16 cellular contexts compared by ENCODE assay signal in genomic region chr5:159174511-159175168, GRCh38. TPM values are rescaled to one million over a fixed set of nuclear protein-coding genes. Genes with fewer than 3 reads are reported as not detected.
DNase-seq lines count a peak whose midpoint lies in the region; ATAC-seq and TF ChIP-seq lines count a peak whose summit lies in the region.
"Had no signal": no experiment of that assay in that cellular context is flagged by ENCODE, and none has a peak within 500 bp of the region (broad histone marks: within the 10 kb centered on the region; RNA-seq: fewer than 3 reads in every experiment).

No MANE protein-coding gene starts in this region.

- no peaks in the 10 kb centered on the region for H3K4me1 ChIP-seq in mesenchymal stem cell (ENCODE audit: control insufficient read depth, insufficient read depth, low read depth, low read length)

- no peaks in the 10 kb centered on the region for H3K27me3 Mint-ChIP-seq in endothelial cell (ENCODE audit: unreplicated experiment)
- H3K27me3 Mint-ChIP-seq: CD8-positive, alpha-beta memory T cell; dendritic cell treated with granulocyte-macrophage colony-stimulating factor and Interleukin-4, amounts not matched to agents 40 ng/mL and 50 ng/mL, for 4 days had no signal

- H3K9me3 Mint-ChIP-seq in endothelial cell (ENCODE audit: unreplicated experiment) = no peaks in the 10 kb centered on the region
- H3K9me3 Mint-ChIP-seq: CD8-positive, alpha-beta memory T cell; dendritic cell treated with granulocyte-macrophage colony-stimulating factor and Interleukin-4, amounts not matched to agents 40 ng/mL and 50 ng/mL, for 4 days; stimulated activated effector memory CD8-positive, alpha-beta T cell treated with anti-CD3 and anti-CD28 coated beads, Interleukin-12 subunit alpha, Interleukin-12 subunit beta, amount 100 ng/mL, for 72 hours had no signal

- H2BK5ac ChIP-seq in mesenchymal stem cell (ENCODE audit: low read depth, low read length, poor library complexity, severe bottlenecking) = no peak overlapping the region

- no peak overlapping the region for H3K4me3 Mint-ChIP-seq in endothelial cell (ENCODE audit: unreplicated experiment)
- H3K4me3 Mint-ChIP-seq: dendritic cell treated with granulocyte-macrophage colony-stimulating factor and Interleukin-4, amounts not matched to agents 40 ng/mL and 50 ng/mL, for 4 days; stimulated activated effector memory CD8-positive, alpha-beta T cell treated with anti-CD3 and anti-CD28 coated beads, Interleukin-12 subunit alpha, Interleukin-12 subunit beta, amount 100 ng/mL, for 72 hours had no signal

- H3K79me1 ChIP-seq in mesenchymal stem cell (replicated peaks; ENCODE audit: low read length, poor library complexity, severe bottlenecking) = peaks cover 10% of the 10 kb centered on the region

- H3K36me3 ChIP-seq in mesenchymal stem cell (ENCODE audit: control insufficient read depth in 1 of 2, insufficient read depth in 2 of 2, low read depth in 1 of 2, low read length in 2 of 2) = peaks cover 0 to 39% of the 10 kb centered on the region in 2 experiments

- no peak for TF ChIP-seq CTCF in endothelial cell (IDR thresholded peaks at IDR 0.05; ENCODE audit: unreplicated experiment)
- TF ChIP-seq CTCF in coronary artery (IDR thresholded peaks at IDR 0.05) = no peak

- H2AFZ ChIP-seq in mesenchymal stem cell (ENCODE audit: low read depth, low read length) = no peak overlapping the region

- no peak overlapping the region for H2BK120ac ChIP-seq in mesenchymal stem cell (ENCODE audit: low read depth, low read length)

- DNase-seq in AG08396 (ENCODE audit: low spot score) (peak; percentile 19), NCI-H460 (ENCODE audit: extremely low read depth, low read depth) (peak; percentile 28), endothelial cell (ENCODE audit: low spot score) (no peak), mesenchymal stem cell (peak; percentile 49), NCI-H446 treated with DMSO at 0.1 percent for 48 hours (lab: John Stamatoyannopoulos, UW) (no peak), coronary artery (ENCODE audit: low spot score) (no peak)
- DNase-seq: activated CD4-positive, alpha-beta T cell treated with anti-CD3 and anti-CD28 coated beads for 48 hours; CD8-positive, alpha-beta memory T cell; posterior cingulate gyrus; stimulated activated CD4-positive, alpha-beta T cell treated with anti-CD3 and anti-CD28 coated beads, Interleukin-2, amount 100 ng/mL, for 24 hours had no signal

- H3K4me2 ChIP-seq in mesenchymal stem cell (ENCODE audit: low read length, poor library complexity, severe bottlenecking) = no peak overlapping the region

- H3K27me3 ChIP-seq in mesenchymal stem cell (ENCODE audit: control insufficient read depth in 1 of 2, insufficient read depth in 1 of 2, low read length in 2 of 2) = no peaks in the 10 kb centered on the region

- H3K27ac Mint-ChIP-seq in endothelial cell (ENCODE audit: unreplicated experiment) = peak overlapping the region; percentile 12
- H3K27ac Mint-ChIP-seq: dendritic cell treated with granulocyte-macrophage colony-stimulating factor and Interleukin-4, amounts not matched to agents 40 ng/mL and 50 ng/mL, for 4 days had no signal

- H3K4ac ChIP-seq in mesenchymal stem cell (ENCODE audit: low read depth in 1 of 2, low read length in 2 of 2) = no peak overlapping the region

- H4K8ac ChIP-seq in mesenchymal stem cell (ENCODE audit: low read length) = no peak overlapping the region

- H3K9ac ChIP-seq in mesenchymal stem cell (ENCODE audit: low read length) = peak overlapping the region; percentile 45

- no peak overlapping the region for H3K27ac ChIP-seq in mesenchymal stem cell (ENCODE audit: low read length, poor library complexity, severe bottlenecking)
- peak overlapping the region in 1 of 2 donors; percentile 3 for H3K27ac ChIP-seq in coronary artery
- H3K27ac ChIP-seq: HL-60 had no signal

- no peaks in the 10 kb centered on the region for H3K9me3 ChIP-seq in mesenchymal stem cell (ENCODE audit: control insufficient read depth, low read length)

- H2BK15ac ChIP-seq in mesenchymal stem cell (ENCODE audit: low read depth, poor library complexity, severe bottlenecking) = no peak overlapping the region

- H3K36me3 Mint-ChIP-seq in endothelial cell (ENCODE audit: low read depth, unreplicated experiment) = no peaks in the 10 kb centered on the region

- H2AK5ac ChIP-seq in mesenchymal stem cell (ENCODE audit: low read length, severe bottlenecking) = no peak overlapping the region

- H4K91ac ChIP-seq in mesenchymal stem cell (ENCODE audit: low read length) = no peak overlapping the region

- H3K14ac ChIP-seq in mesenchymal stem cell (ENCODE audit: low read length in 2 of 2) = no peak overlapping the region

- no peak overlapping the region for H2BK12ac ChIP-seq in mesenchymal stem cell (ENCODE audit: low read length in 2 of 2)

- H3K4me3 ChIP-seq in mesenchymal stem cell (ENCODE audit: insufficient read depth in 1 of 2, low read depth in 1 of 2, low read length in 2 of 2) (no peak overlapping the region), coronary artery (no peak overlapping the region)

- H3K18ac ChIP-seq in mesenchymal stem cell (ENCODE audit: low read depth in 1 of 2, low read length in 2 of 2) = no peak overlapping the region

- H3K23ac ChIP-seq in mesenchymal stem cell (ENCODE audit: low read length in 2 of 2) = no peak overlapping the region

- ATAC-seq in HG02970 (IDR thresholded peaks at IDR 0.05; ENCODE audit: low FRiP score, unreplicated experiment) = no peak
- no peak for ATAC-seq in HG03378 (IDR thresholded peaks at IDR 0.05; ENCODE audit: unreplicated experiment)
- ATAC-seq: SK-N-SH treated with all-trans-retinoic acid at 6 μM for 48 hours; stimulated activated effector memory CD8-positive, alpha-beta T cell treated with anti-CD3 and anti-CD28 coated beads, Interleukin-12 subunit alpha, Interleukin-12 subunit beta, amount 100 ng/mL, for 72 hours had no signal

- H3K4me1 Mint-ChIP-seq in endothelial cell (ENCODE audit: unreplicated experiment) = peaks cover 8% of the 10 kb centered on the region

RNA-seq across cellular contexts. Expression of gene RNF145, which starts 34.7 kb away (rescaled TPM):
- total RNA-seq in NCI-H460 (2014; rRNA removed; shearing (Covaris generic)) = 39.9 and 40.7 TPM in 2 replicates
- 31.3 and 33.7 TPM in 2 replicates for polyA plus RNA-seq in NCI-H460 (2014; cell fraction: nucleus; rRNA removed)
- 102 TPM for total RNA-seq in endothelial cell (ENCODE audit: unreplicated experiment)
- polyA plus RNA-seq in mesenchymal stem cell (2013, experiment 1 of 2) = 50.9 TPM
- 50.6 TPM for polyA plus RNA-seq in mesenchymal stem cell (2013, experiment 2 of 2)

Comparison
In these comparisons a context has a peak if more than half of its experiments do, and no peak if none do; other contexts are left out.
1. DNase-seq: peak in AG08396 (single experiment), NCI-H460 (single experiment) and mesenchymal stem cell (single experiment); none in endothelial cell (single experiment), NCI-H446 treated with DMSO at 0.1 percent for 48 hours (single experiment) and coronary artery (single experiment).